In genomic region chr3:88003115-88003755, GRCh38 we compare ENCODE assay signal across 8 cellular contexts. TPM values are rescaled to one million over a fixed set of nuclear protein-coding genes. Genes with fewer than 3 reads are reported as not detected.
DNase-seq lines count a peak whose midpoint lies in the region; ATAC-seq and TF ChIP-seq lines count a peak whose summit lies in the region.

No MANE protein-coding gene starts in this region.

- ATAC-seq in GM18870 (IDR thresholded peaks at IDR 0.05; ENCODE audit: unreplicated experiment) (peak; percentile 37), lung (ENCODE audit: insufficient read depth, low FRiP score) (no peak)

- H3K4me3 ChIP-seq in lung = no peak overlapping the region

- TF ChIP-seq CTCF in lung (IDR thresholded peaks at IDR 0.05; ENCODE audit: control extremely low read depth, extremely low read depth) = peak; percentile 36

- DNase-seq in DMS114 treated with DMSO at 0.1 percent for 48 hours (lab: John Stamatoyannopoulos, UW; ENCODE audit: unreplicated experiment) = peak; percentile 82
- peak; percentile 37 for DNase-seq in NCI-H460 (ENCODE audit: extremely low read depth, low read depth)
- peak; percentile 22 for DNase-seq in cerebellar cortex (ENCODE audit: low spot score)
- no peak for DNase-seq in lung (ENCODE audit: low spot score)
- DNase-seq in HK-2 (ENCODE audit: unreplicated experiment) = no peak
- DNase-seq in stimulated activated CD4-positive, alpha-beta T cell treated with anti-CD3 and anti-CD28 coated beads, Interleukin-12 subunit alpha, Interleukin-12 subunit beta, amount 100 ng/mL, for 4 hours = no peak
- no peak for DNase-seq in activated CD4-positive, alpha-beta T cell treated with anti-CD3 and anti-CD28 coated beads for 1 hour

- H3K36me3 ChIP-seq in lung (ENCODE audit: control insufficient read depth in 2 of 2, insufficient read depth in 2 of 2, low read length in 2 of 2) = no peaks in the 10 kb centered on the region

- no peaks in the 10 kb centered on the region for H3K4me1 ChIP-seq in lung (ENCODE audit: control insufficient read depth in 2 of 2, insufficient read depth in 2 of 2, low read length in 2 of 2)

- 45 to 46% methylated on average over 6 of the region's 6 CpGs for WGBS in lung, 2 donors

- H3K9me3 ChIP-seq in lung (ENCODE audit: control insufficient read depth in 2 of 2, insufficient read depth in 1 of 2, low read length in 1 of 2) = no peaks in the 10 kb centered on the region

- no peaks in the 10 kb centered on the region for H3K27me3 ChIP-seq in lung (ENCODE audit: control insufficient read depth, insufficient read depth)

- no peak overlapping the region for H3K27ac ChIP-seq in lung (ENCODE audit: low read depth in 1 of 2, low read length in 1 of 2)

RNA-seq across cellular contexts. Expression of gene CGGBP1, which starts 55.6 kb away (rescaled TPM):
- 48.0 and 56.5 TPM in 2 replicates for total RNA-seq in NCI-H460 (2014; rRNA removed; shearing (Covaris generic))
- 30.8 and 53.0 TPM in 2 replicates for polyA plus RNA-seq in NCI-H460 (2014; cell fraction: nucleus; rRNA removed)
- total RNA-seq in lung = 100 to 1,000 TPM in 1 of 2 donors, 10 to 100 TPM in 1; 52.9 to 101 TPM
- 10 to 100 TPM; 34.2 to 39.3 TPM for polyA plus RNA-seq in lung

RNA-seq across cellular contexts. Expression of gene ZNF654, which starts 55.8 kb away (rescaled TPM):
- total RNA-seq in NCI-H460 (2014; rRNA removed; shearing (Covaris generic)) = 4.1 and 4.2 TPM in 2 replicates
- 2.0 and 2.4 TPM in 2 replicates for polyA plus RNA-seq in NCI-H460 (2014; cell fraction: nucleus; rRNA removed)
- total RNA-seq in lung = 10 to 100 TPM; 10.5 to 35.4 TPM
- 1 to 10 TPM; 3.1 to 4.3 TPM for polyA plus RNA-seq in lung

Comparison
In these comparisons a context has a peak if more than half of its experiments do, and no peak if none do; other contexts are left out.
1. DNase-seq: peak in DMS114 treated with DMSO at 0.1 percent for 48 hours (single experiment), NCI-H460 (single experiment) and cerebellar cortex (single experiment); none in lung (single experiment), HK-2 (single experiment), stimulated activated CD4-positive, alpha-beta T cell treated with anti-CD3 and anti-CD28 coated beads, Interleukin-12 subunit alpha, Interleukin-12 subunit beta, amount 100 ng/mL, for 4 hours (single experiment) and activated CD4-positive, alpha-beta T cell treated with anti-CD3 and anti-CD28 coated beads for 1 hour (single experiment).